32 cellular contexts compared by ENCODE assay signal in genomic region chr6:48774276-48774675, GRCh38.
"Had no signal": no experiment of that assay in that cellular context is flagged by ENCODE, and none has a peak within 500 bp of the region (broad histone marks: within the 10 kb centered on the region; RNA-seq: fewer than 3 reads in every experiment).

No MANE protein-coding gene starts in this region.

- ATAC-seq: activated CD4-positive, alpha-beta T cell treated with anti-CD3 and anti-CD28 coated beads for 36 hours; activated CD8-positive, alpha-beta memory T cell treated with anti-CD3 and anti-CD28 coated beads, Interleukin-2, amount 10 ng/mL, durations not matched to agents 7 days and 5 days; activated CD8-positive, alpha-beta T cell treated with anti-CD3 and anti-CD28 coated beads, Interleukin-2, amount 10 ng/mL, durations not matched to agents 7 days and 5 days; activated T-helper 17 cell treated with anti-CD3 and anti-CD28 coated beads, Interleukin-2, amount 50 U/mL, for 72 hours; body of pancreas; effector memory CD8-positive, alpha-beta T cell; foreskin keratinocyte; gastrocnemius medialis; heart left ventricle had no signal

- H3K9me3 Mint-ChIP-seq: activated CD4-positive, alpha-beta T cell treated with anti-CD3 and anti-CD28 coated beads, Interleukin-2, amount 10 ng/mL, durations not matched to agents 24 days and 14 days; activated T-helper 17 cell treated with anti-CD3 and anti-CD28 coated beads, Interleukin-2, amount 50 U/mL, for 72 hours had no signal

- DNase-seq: activated CD4-positive, alpha-beta memory T cell treated with anti-CD3 and anti-CD28 coated beads for 36 hours; activated CD4-positive, alpha-beta T cell treated with anti-CD3 and anti-CD28 coated beads for 36 hours; activated CD4-positive, alpha-beta T cell treated with anti-CD3 and anti-CD28 coated beads, Interleukin-2, amount 10 ng/mL, durations not matched to agents 24 days and 14 days; activated CD4-positive, CD25-positive, alpha-beta regulatory T cell; activated CD4-positive, CD25-positive, alpha-beta regulatory T cell treated with anti-CD3 and anti-CD28 coated beads, Interleukin-2, amount 50 U/mL, for 72 hours; activated CD8-positive, alpha-beta memory T cell treated with anti-CD3 and anti-CD28 coated beads, Interleukin-2, amount 10 ng/mL, durations not matched to agents 7 days and 5 days; activated CD8-positive, alpha-beta memory T cell treated with anti-CD3 and anti-CD28 coated beads, Interleukin-2, amount 50 U/mL, for 4 hours; activated CD8-positive, alpha-beta T cell treated with anti-CD3 and anti-CD28 coated beads, Interleukin-2, amount 10 ng/mL, durations not matched to agents 7 days and 5 days; activated effector memory CD4-positive, alpha-beta T cell treated with Interleukin-2 at 50 U/mL for 16 hours; activated gamma-delta T cell treated with Interleukin-2 at 50 U/mL for 16 hours; activated naive CD4-positive, alpha-beta T cell treated with anti-CD3 and anti-CD28 coated beads, Interleukin-2, amount 50 U/mL, for 16 hours; activated naive CD4-positive, alpha-beta T cell treated with Interleukin-2 at 50 U/mL for 16 hours; activated T-cell treated with anti-CD3 and anti-CD28 coated beads for 4 hours; activated T-cell treated with anti-CD3 and anti-CD28 coated beads, Interleukin-2, amount 50 U/mL, for 24 hours; adrenal gland; amygdala; aorta; body of pancreas; caudate nucleus; cortex of kidney; dermis blood vessel endothelial cell; effector CD4-positive, alpha-beta T cell; effector memory CD8-positive, alpha-beta T cell; erythroblast; foreskin keratinocyte; gastrocnemius medialis; glutamatergic neuron; heart left ventricle; hypothalamus had no signal

- H3K27me3 Mint-ChIP-seq: activated CD4-positive, alpha-beta memory T cell treated with anti-CD3 and anti-CD28 coated beads for 36 hours; activated CD4-positive, alpha-beta T cell treated with anti-CD3 and anti-CD28 coated beads for 36 hours; activated CD4-positive, alpha-beta T cell treated with anti-CD3 and anti-CD28 coated beads, Interleukin-2, amount 10 ng/mL, durations not matched to agents 24 days and 14 days; activated CD8-positive, alpha-beta memory T cell treated with anti-CD3 and anti-CD28 coated beads, Interleukin-2, amount 10 ng/mL, durations not matched to agents 7 days and 5 days; activated naive CD8-positive, alpha-beta T cell; activated T-cell treated with anti-CD3 and anti-CD28 coated beads, Interleukin-2, amount 50 U/mL, for 24 hours; activated T-helper 17 cell treated with anti-CD3 and anti-CD28 coated beads, Interleukin-2, amount 50 U/mL, for 72 hours; effector memory CD8-positive, alpha-beta T cell had no signal

- H3K9me3 ChIP-seq: adrenal gland, body of pancreas, esophagus muscularis mucosa, gastrocnemius medialis, heart left ventricle had no signal

- H3K36me3 Mint-ChIP-seq: activated CD4-positive, alpha-beta memory T cell treated with anti-CD3 and anti-CD28 coated beads for 36 hours; activated CD8-positive, alpha-beta memory T cell treated with anti-CD3 and anti-CD28 coated beads, Interleukin-2, amount 10 ng/mL, durations not matched to agents 7 days and 5 days; activated naive CD8-positive, alpha-beta T cell had no signal

- H3K4me1 Mint-ChIP-seq: activated CD4-positive, alpha-beta T cell treated with anti-CD3 and anti-CD28 coated beads for 36 hours; activated CD4-positive, alpha-beta T cell treated with anti-CD3 and anti-CD28 coated beads, Interleukin-2, amount 10 ng/mL, durations not matched to agents 24 days and 14 days; activated CD8-positive, alpha-beta memory T cell treated with anti-CD3 and anti-CD28 coated beads, Interleukin-2, amount 10 ng/mL, durations not matched to agents 7 days and 5 days; activated T-helper 17 cell treated with anti-CD3 and anti-CD28 coated beads, Interleukin-2, amount 50 U/mL, for 72 hours had no signal

- H3K27ac ChIP-seq: adrenal gland, body of pancreas, esophagus muscularis mucosa, foreskin keratinocyte, gastrocnemius medialis, heart left ventricle had no signal

- H3K4me1 ChIP-seq: adrenal gland, body of pancreas, esophagus muscularis mucosa, gastrocnemius medialis, heart left ventricle had no signal

- H3K36me3 ChIP-seq: adrenal gland, esophagus muscularis mucosa, gastrocnemius medialis, heart left ventricle had no signal

- H3K4me3 ChIP-seq: adrenal gland, body of pancreas, esophagus muscularis mucosa, gastrocnemius medialis, heart left ventricle had no signal

- H3K4me3 Mint-ChIP-seq: activated CD4-positive, alpha-beta memory T cell treated with anti-CD3 and anti-CD28 coated beads for 36 hours; activated CD4-positive, alpha-beta T cell treated with anti-CD3 and anti-CD28 coated beads for 36 hours; activated CD4-positive, alpha-beta T cell treated with anti-CD3 and anti-CD28 coated beads, Interleukin-2, amount 10 ng/mL, durations not matched to agents 24 days and 14 days; activated CD8-positive, alpha-beta memory T cell treated with anti-CD3 and anti-CD28 coated beads, Interleukin-2, amount 10 ng/mL, durations not matched to agents 7 days and 5 days; activated CD8-positive, alpha-beta T cell treated with anti-CD3 and anti-CD28 coated beads, Interleukin-2, amount 10 ng/mL, durations not matched to agents 7 days and 5 days; activated naive CD8-positive, alpha-beta T cell; activated T-cell treated with anti-CD3 and anti-CD28 coated beads, Interleukin-2, amount 50 U/mL, for 24 hours; activated T-helper 17 cell treated with anti-CD3 and anti-CD28 coated beads, Interleukin-2, amount 50 U/mL, for 72 hours; effector memory CD8-positive, alpha-beta T cell had no signal

- H3K27me3 ChIP-seq: adrenal gland, body of pancreas, esophagus muscularis mucosa, foreskin keratinocyte, gastrocnemius medialis, heart left ventricle had no signal
